12 cellular contexts compared by ENCODE assay signal in genomic region chr4:147787204-147787603, GRCh38. TPM values are rescaled to one million over a fixed set of nuclear protein-coding genes. Genes with fewer than 3 reads are reported as not detected.
DNase-seq lines count a peak whose midpoint lies in the region; ATAC-seq and TF ChIP-seq lines count a peak whose summit lies in the region.
"Had no signal": no experiment of that assay in that cellular context is flagged by ENCODE, and none has a peak within 500 bp of the region (broad histone marks: within the 10 kb centered on the region; RNA-seq: fewer than 3 reads in every experiment).

No MANE protein-coding gene starts in this region.

- H3K27me3 ChIP-seq in muscle layer of duodenum (ENCODE audit: low read depth, low read length), result no peaks in the 10 kb centered on the region
- no peaks in the 10 kb centered on the region for H3K27me3 ChIP-seq in aorta (ENCODE audit: control insufficient read depth in 1 of 2, insufficient read depth in 2 of 2, low read length in 1 of 2)

- H3K4me3 Mint-ChIP-seq in natural killer cell, result no peak overlapping the region
- no peak overlapping the region for H3K4me3 Mint-ChIP-seq in natural killer cell treated with Interleukin-12 subunit alpha and Interleukin-12 subunit beta and Interleukin-15 and Interleukin-18, amount 100 ng/mL, for 72 hours
- H3K4me3 Mint-ChIP-seq in effector memory CD8-positive, alpha-beta T cell, result no peak overlapping the region
- H3K4me3 Mint-ChIP-seq: B cell; T-helper 1 cell treated with Interleukin-12 subunit alpha and Interleukin-12 subunit beta and Interleukin-4 antibody, amounts not matched to agents 30 μg/mL and 1 μg/mL, for 36 hours had no signal

- intact Hi-C loops in natural killer cell (cut with micrococcal nuclease) (no loop called here), aorta (cut with DNase I) (no loop called here)

- H3K9me3 Mint-ChIP-seq in natural killer cell, result no peaks in the 10 kb centered on the region
- H3K9me3 Mint-ChIP-seq in natural killer cell treated with Interleukin-12 subunit alpha and Interleukin-12 subunit beta and Interleukin-15 and Interleukin-18, amount 100 ng/mL, for 72 hours, result no peaks in the 10 kb centered on the region
- H3K9me3 Mint-ChIP-seq in effector memory CD8-positive, alpha-beta T cell, result no peaks in the 10 kb centered on the region
- H3K9me3 Mint-ChIP-seq: T-helper 1 cell treated with Interleukin-12 subunit alpha and Interleukin-12 subunit beta and Interleukin-4 antibody, amounts not matched to agents 30 μg/mL and 1 μg/mL, for 36 hours had no signal

- H3K36me3 Mint-ChIP-seq in natural killer cell, result no peaks in the 10 kb centered on the region
- H3K36me3 Mint-ChIP-seq in natural killer cell treated with Interleukin-12 subunit alpha and Interleukin-12 subunit beta and Interleukin-15 and Interleukin-18, amount 100 ng/mL, for 72 hours, result no peaks in the 10 kb centered on the region
- H3K36me3 Mint-ChIP-seq in effector memory CD8-positive, alpha-beta T cell (ENCODE audit: insufficient read depth), result no peaks in the 10 kb centered on the region

- WGBS in aorta, 2 donors, result 57 to 68% methylated on average over 2 of the region's 2 CpGs

- peaks cover 3 to 33% of the 10 kb centered on the region in 2 donors for H3K4me1 ChIP-seq in muscle layer of duodenum (ENCODE audit: control insufficient read depth in 1 of 2, insufficient read depth in 2 of 2, low read length in 2 of 2)
- H3K4me1 ChIP-seq in aorta (ENCODE audit: control insufficient read depth in 1 of 2, insufficient read depth in 2 of 2, low read length in 2 of 2), result peaks cover 4 to 9% of the 10 kb centered on the region in 2 donors

- H3K27ac ChIP-seq in muscle layer of duodenum (ENCODE audit: low read length) (peak overlapping the region; percentile 10), aorta (ENCODE audit: low read depth in 1 of 2, low read length in 2 of 2) (no peak overlapping the region), caudate nucleus (ENCODE audit: low read depth, low read length) (no peak overlapping the region)

- H3K36me3 ChIP-seq in muscle layer of duodenum (ENCODE audit: control insufficient read depth in 1 of 2, insufficient read depth in 2 of 2, low read length in 2 of 2), result no peaks in the 10 kb centered on the region
- no peaks in the 10 kb centered on the region for H3K36me3 ChIP-seq in aorta (ENCODE audit: control insufficient read depth in 1 of 2, insufficient read depth in 2 of 2, low read length in 1 of 2)

- DNase-seq in natural killer cell, result no peak
- no peak for DNase-seq in natural killer cell treated with Interleukin-12 subunit alpha and Interleukin-12 subunit beta and Interleukin-15 and Interleukin-18, amount 100 ng/mL, for 72 hours (ENCODE audit: low spot score)
- no peak for DNase-seq in effector memory CD8-positive, alpha-beta T cell
- no peak for DNase-seq in aorta
- no peak for DNase-seq in caudate nucleus (lab: John Stamatoyannopoulos, UW)
- DNase-seq: activated T-cell treated with anti-CD3 and anti-CD28 coated beads for 4 hours, NCI-H526 had no signal

- no peak for TF ChIP-seq CTCF in natural killer cell (IDR thresholded peaks at IDR 0.05)

- H3K4me3 ChIP-seq in muscle layer of duodenum (ENCODE audit: low read depth in 1 of 2, low read length in 2 of 2) (no peak overlapping the region), aorta (ENCODE audit: low read length in 2 of 2) (no peak overlapping the region)

- H3K4me1 Mint-ChIP-seq in natural killer cell, result peaks cover 30 to 34% of the 10 kb centered on the region in 2 donors
- peaks cover 21 to 33% of the 10 kb centered on the region in 2 donors for H3K4me1 Mint-ChIP-seq in natural killer cell treated with Interleukin-12 subunit alpha and Interleukin-12 subunit beta and Interleukin-15 and Interleukin-18, amount 100 ng/mL, for 72 hours (ENCODE audit: low read depth in 2 of 2)
- peaks cover 18 to 27% of the 10 kb centered on the region in 2 donors for H3K4me1 Mint-ChIP-seq in effector memory CD8-positive, alpha-beta T cell (ENCODE audit: low read depth in 2 of 2)
- H3K4me1 Mint-ChIP-seq: B cell had no signal

- H3K27me3 Mint-ChIP-seq in natural killer cell (ENCODE audit: low read depth in 2 of 2), result no peaks in the 10 kb centered on the region
- no peaks in the 10 kb centered on the region for H3K27me3 Mint-ChIP-seq in natural killer cell treated with Interleukin-12 subunit alpha and Interleukin-12 subunit beta and Interleukin-15 and Interleukin-18, amount 100 ng/mL, for 72 hours
- no peaks in the 10 kb centered on the region for H3K27me3 Mint-ChIP-seq in effector memory CD8-positive, alpha-beta T cell
- H3K27me3 Mint-ChIP-seq: B cell had no signal

- peak overlapping the region; percentile 10 to 19 for H3K27ac Mint-ChIP-seq in natural killer cell
- H3K27ac Mint-ChIP-seq in natural killer cell treated with Interleukin-12 subunit alpha and Interleukin-12 subunit beta and Interleukin-15 and Interleukin-18, amount 100 ng/mL, for 72 hours, result peak overlapping the region in 1 of 2 donors; percentile 22
- H3K27ac Mint-ChIP-seq in effector memory CD8-positive, alpha-beta T cell, result peak overlapping the region; percentile 24 to 29
- H3K27ac Mint-ChIP-seq: B cell; T-helper 1 cell treated with Interleukin-12 subunit alpha and Interleukin-12 subunit beta and Interleukin-4 antibody, amounts not matched to agents 30 μg/mL and 1 μg/mL, for 36 hours had no signal

- H3K9me3 ChIP-seq in muscle layer of duodenum (ENCODE audit: control insufficient read depth in 1 of 2, low read length in 2 of 2) (no peaks in the 10 kb centered on the region), aorta (ENCODE audit: control insufficient read depth, low read length) (no peaks in the 10 kb centered on the region)

- ATAC-seq in natural killer cell (no peak), aorta (ENCODE audit: low FRiP score) (peak; percentile 21), GM19328 (IDR thresholded peaks at IDR 0.05; ENCODE audit: unreplicated experiment) (no peak), HG02588 (IDR thresholded peaks at IDR 0.05; ENCODE audit: unreplicated experiment) (no peak)
- ATAC-seq in natural killer cell treated with Interleukin-12 subunit alpha and Interleukin-12 subunit beta and Interleukin-15 and Interleukin-18, amount 100 ng/mL, for 72 hours, result no peak
- no peak for ATAC-seq in effector memory CD8-positive, alpha-beta T cell (replicated peaks)

RNA-seq across cellular contexts. Expression of gene ARHGAP10, which starts 55.3 kb away (rescaled TPM):
- total RNA-seq in natural killer cell, result 10 to 100 TPM; 13.9 to 28.7 (median 23.2) TPM
- total RNA-seq in natural killer cell treated with Interleukin-12 subunit alpha and Interleukin-12 subunit beta and Interleukin-15 and Interleukin-18, amount 100 ng/mL, for 72 hours, result 10 to 100 TPM in 1 of 2 donors, 1 to 10 TPM in 1; 7.4 to 11.4 TPM
- 10 to 100 TPM; 57.3 to 94.5 TPM for total RNA-seq in aorta
- polyA plus RNA-seq in aorta, result 10 to 100 TPM; 47.3 to 69.7 TPM
